ENCODE assay signal across 1 cellular context in the genomic region with DNA sequence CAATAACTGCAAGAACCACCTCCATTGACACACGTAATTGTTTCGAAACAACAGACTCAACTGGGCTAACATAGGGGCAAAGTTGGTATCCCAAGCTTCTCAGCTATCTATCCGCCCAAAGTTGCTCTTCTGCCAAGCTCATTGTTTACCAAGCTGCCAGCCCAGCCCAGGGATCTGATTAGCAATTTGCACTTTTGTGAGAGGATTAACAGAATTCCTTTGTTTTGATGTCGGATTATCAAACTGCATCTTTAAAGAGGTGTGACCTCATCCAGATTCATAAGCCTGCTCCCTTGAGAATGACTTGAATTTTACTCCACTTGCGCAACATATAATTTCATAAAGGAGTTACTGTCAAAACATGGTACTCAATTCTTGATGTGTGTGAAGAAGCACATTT.
TF ChIP-seq lines count a peak whose summit lies in the region.

No MANE protein-coding gene starts in this region.

TF ChIP-seq in HEK293, 187 proteins besides CTCF, POLR2A, EP300 and RAD21 (continued from another document):
- TF ChIP-seq, protein P1, sequence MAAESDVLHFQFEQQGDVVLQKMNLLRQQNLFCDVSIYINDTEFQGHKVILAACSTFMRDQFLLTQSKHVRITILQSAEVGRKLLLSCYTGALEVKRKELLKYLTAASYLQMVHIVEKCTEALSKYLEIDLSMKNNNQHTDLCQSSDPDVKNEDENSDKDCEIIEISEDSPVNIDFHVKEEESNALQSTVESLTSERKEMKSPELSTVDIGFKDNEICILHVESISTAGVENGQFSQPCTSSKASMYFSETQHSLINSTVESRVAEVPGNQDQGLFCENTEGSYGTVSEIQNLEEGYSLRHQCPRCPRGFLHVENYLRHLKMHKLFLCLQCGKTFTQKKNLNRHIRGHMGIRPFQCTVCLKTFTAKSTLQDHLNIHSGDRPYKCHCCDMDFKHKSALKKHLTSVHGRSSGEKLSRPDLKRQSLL (tag by site-specific recombination; IDR thresholded peaks at IDR 0.05) = no peak
- TF ChIP-seq ZFP41 (tag by site-specific recombination; IDR thresholded peaks at IDR 0.05; ENCODE audit: borderline replicate concordance) = no peak
- TF ChIP-seq ZNF416 (tag by site-specific recombination; IDR thresholded peaks at IDR 0.05) = no peak
- peak; percentile 53; the same call in 1 of the 2 replicates for TF ChIP-seq ZBTB20 (tag by site-specific recombination; IDR thresholded peaks at IDR 0.05)
- TF ChIP-seq, protein P2, sequence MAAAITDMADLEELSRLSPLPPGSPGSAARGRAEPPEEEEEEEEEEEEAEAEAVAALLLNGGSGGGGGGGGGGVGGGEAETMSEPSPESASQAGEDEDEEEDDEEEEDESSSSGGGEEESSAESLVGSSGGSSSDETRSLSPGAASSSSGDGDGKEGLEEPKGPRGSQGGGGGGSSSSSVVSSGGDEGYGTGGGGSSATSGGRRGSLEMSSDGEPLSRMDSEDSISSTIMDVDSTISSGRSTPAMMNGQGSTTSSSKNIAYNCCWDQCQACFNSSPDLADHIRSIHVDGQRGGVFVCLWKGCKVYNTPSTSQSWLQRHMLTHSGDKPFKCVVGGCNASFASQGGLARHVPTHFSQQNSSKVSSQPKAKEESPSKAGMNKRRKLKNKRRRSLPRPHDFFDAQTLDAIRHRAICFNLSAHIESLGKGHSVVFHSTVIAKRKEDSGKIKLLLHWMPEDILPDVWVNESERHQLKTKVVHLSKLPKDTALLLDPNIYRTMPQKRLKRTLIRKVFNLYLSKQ (tag by site-specific recombination; IDR thresholded peaks at IDR 0.05; ENCODE audit: borderline replicate concordance) = no peak
- TF ChIP-seq ZNF19 (tag by site-specific recombination; IDR thresholded peaks at IDR 0.05; ENCODE audit: low read depth) = no peak
- TF ChIP-seq ZNF629 (tag by site-specific recombination; IDR thresholded peaks at IDR 0.05) = peak; percentile 68
- peak; percentile 34; the same call in 1 of the 2 replicates for TF ChIP-seq ZNF660 (tag by site-specific recombination; IDR thresholded peaks at IDR 0.05)
- TF ChIP-seq, protein P3, sequence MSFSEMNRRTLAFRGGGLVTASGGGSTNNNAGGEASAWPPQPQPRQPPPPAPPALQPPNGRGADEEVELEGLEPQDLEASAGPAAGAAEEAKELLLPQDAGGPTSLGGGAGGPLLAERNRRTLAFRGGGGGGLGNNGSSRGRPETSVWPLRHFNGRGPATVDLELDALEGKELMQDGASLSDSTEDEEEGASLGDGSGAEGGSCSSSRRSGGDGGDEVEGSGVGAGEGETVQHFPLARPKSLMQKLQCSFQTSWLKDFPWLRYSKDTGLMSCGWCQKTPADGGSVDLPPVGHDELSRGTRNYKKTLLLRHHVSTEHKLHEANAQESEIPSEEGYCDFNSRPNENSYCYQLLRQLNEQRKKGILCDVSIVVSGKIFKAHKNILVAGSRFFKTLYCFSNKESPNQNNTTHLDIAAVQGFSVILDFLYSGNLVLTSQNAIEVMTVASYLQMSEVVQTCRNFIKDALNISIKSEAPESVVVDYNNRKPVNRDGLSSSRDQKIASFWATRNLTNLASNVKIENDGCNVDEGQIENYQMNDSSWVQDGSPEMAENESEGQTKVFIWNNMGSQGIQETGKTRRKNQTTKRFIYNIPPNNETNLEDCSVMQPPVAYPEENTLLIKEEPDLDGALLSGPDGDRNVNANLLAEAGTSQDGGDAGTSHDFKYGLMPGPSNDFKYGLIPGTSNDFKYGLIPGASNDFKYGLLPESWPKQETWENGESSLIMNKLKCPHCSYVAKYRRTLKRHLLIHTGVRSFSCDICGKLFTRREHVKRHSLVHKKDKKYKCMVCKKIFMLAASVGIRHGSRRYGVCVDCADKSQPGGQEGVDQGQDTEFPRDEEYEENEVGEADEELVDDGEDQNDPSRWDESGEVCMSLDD (tag by site-specific recombination; IDR thresholded peaks at IDR 0.05) = no peak
- TF ChIP-seq SALL2 (tag by site-specific recombination; IDR thresholded peaks at IDR 0.05; ENCODE audit: borderline replicate concordance) = no peak
- no peak for TF ChIP-seq ZNF121 (tag by site-specific recombination; IDR thresholded peaks at IDR 0.05)
- TF ChIP-seq ZNF140 (tag by site-specific recombination; IDR thresholded peaks at IDR 0.05) = no peak
- TF ChIP-seq, protein P4, sequence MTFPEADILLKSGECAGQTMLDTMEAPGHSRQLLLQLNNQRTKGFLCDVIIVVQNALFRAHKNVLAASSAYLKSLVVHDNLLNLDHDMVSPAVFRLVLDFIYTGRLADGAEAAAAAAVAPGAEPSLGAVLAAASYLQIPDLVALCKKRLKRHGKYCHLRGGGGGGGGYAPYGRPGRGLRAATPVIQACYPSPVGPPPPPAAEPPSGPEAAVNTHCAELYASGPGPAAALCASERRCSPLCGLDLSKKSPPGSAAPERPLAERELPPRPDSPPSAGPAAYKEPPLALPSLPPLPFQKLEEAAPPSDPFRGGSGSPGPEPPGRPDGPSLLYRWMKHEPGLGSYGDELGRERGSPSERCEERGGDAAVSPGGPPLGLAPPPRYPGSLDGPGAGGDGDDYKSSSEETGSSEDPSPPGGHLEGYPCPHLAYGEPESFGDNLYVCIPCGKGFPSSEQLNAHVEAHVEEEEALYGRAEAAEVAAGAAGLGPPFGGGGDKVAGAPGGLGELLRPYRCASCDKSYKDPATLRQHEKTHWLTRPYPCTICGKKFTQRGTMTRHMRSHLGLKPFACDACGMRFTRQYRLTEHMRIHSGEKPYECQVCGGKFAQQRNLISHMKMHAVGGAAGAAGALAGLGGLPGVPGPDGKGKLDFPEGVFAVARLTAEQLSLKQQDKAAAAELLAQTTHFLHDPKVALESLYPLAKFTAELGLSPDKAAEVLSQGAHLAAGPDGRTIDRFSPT (tag by site-specific recombination; IDR thresholded peaks at IDR 0.05) = peak; percentile 80
